In the genomic region with DNA sequence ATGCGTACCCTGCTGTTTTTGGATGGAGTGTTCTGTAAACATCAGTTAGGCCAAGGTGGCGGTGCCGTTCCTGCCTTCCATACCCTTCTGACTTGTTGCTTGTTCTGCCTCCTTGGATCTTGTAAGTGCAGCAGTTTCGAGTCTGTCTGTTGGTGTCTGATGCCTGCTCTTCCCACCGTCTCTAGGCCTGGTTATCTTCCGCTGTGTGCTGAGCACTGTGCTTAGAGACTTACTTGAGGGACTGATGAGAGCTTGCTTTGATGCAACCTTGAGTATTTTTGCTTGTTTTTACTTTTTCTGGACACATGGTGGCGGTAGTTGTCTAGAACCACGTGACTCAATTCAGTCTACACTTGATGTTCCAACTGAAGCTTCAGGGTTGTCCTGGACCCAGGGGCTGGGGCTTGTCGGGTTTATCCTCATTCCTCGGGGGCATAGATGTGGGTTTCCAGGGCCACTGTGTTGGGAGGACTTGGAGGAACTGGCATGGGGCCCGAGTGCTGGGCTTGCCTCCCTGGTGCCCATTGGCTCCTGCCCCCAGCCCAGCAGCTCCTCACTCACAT, we compare ENCODE assay signal across 9 cellular contexts. TPM values are rescaled to one million over a fixed set of nuclear protein-coding genes. Genes with fewer than 3 reads are reported as not detected.
DNase-seq lines count a peak whose midpoint lies in the region; ATAC-seq and TF ChIP-seq lines count a peak whose summit lies in the region.
"Had no signal": no experiment of that assay in that cellular context is flagged by ENCODE, and none has a peak within 500 bp of the region (broad histone marks: within the 10 kb centered on the region; RNA-seq: fewer than 3 reads in every experiment).

No MANE protein-coding gene starts in this region.

- no peak overlapping the region for H3K27ac Mint-ChIP-seq in chondrocyte (ENCODE audit: unreplicated experiment)

- H3K27me3 ChIP-seq in A673 (replicated peaks; ENCODE audit: insufficient read depth, low read depth, low read length, poor library complexity) (no peaks in the 10 kb centered on the region), Loucy (ENCODE audit: insufficient read depth, low read length, poor library complexity, severe bottlenecking) (no peaks in the 10 kb centered on the region), smooth muscle cell (ENCODE audit: low read depth) (no peaks in the 10 kb centered on the region)

- 65% methylated on average over 11 of the region's 11 CpGs for WGBS in smooth muscle cell (ENCODE audit: low lambda C conversion rate)

- CTCF ChIA-PET in A673 (lab: Charles Lee), result interaction anchor here (0.6 kb wide), 1 partner anchor 117 kb away, joined by 3 read pairs; no protein-coding TSS in a partner anchor

- TF ChIP-seq CTCF in A673 (conservative IDR thresholded peaks at IDR 0.05; ENCODE audit: low read depth, low read length) (peak; percentile 62), Loucy (conservative IDR thresholded peaks at IDR 0.05; ENCODE audit: low read length) (peak; percentile 72), chondrocyte (IDR thresholded peaks at IDR 0.05) (peak; percentile 58), smooth muscle cell (IDR thresholded peaks at IDR 0.05; ENCODE audit: borderline replicate concordance, insufficient read depth, poor library complexity, severe bottlenecking) (no peak)

- H3K9ac ChIP-seq in Loucy (ENCODE audit: low read depth, low read length, poor library complexity, severe bottlenecking), result peak overlapping the region; percentile 46
- no peak overlapping the region for H3K9ac ChIP-seq in smooth muscle cell (ENCODE audit: low read depth)

- H3K4me3 ChIP-seq in A673 (ENCODE audit: low read depth, low read length, poor library complexity, severe bottlenecking) (no peak overlapping the region), Loucy (ENCODE audit: low read length, poor library complexity, severe bottlenecking) (peak overlapping the region; percentile 13), smooth muscle cell (no peak overlapping the region)
- H3K4me3 ChIP-seq: skin epidermis had no signal

- H3K36me3 ChIP-seq in A673 (ENCODE audit: insufficient read depth, low read length, poor library complexity, severe bottlenecking) (no peaks in the 10 kb centered on the region), Loucy (ENCODE audit: insufficient read depth, low read length) (no peaks in the 10 kb centered on the region), smooth muscle cell (ENCODE audit: low read depth) (no peaks in the 10 kb centered on the region)

- H3K27me3 Mint-ChIP-seq in chondrocyte (ENCODE audit: low read depth), result no peaks in the 10 kb centered on the region

- H3K9me2 ChIP-seq in Loucy (replicated peaks; ENCODE audit: low read depth, low read length), result no peaks in the 10 kb centered on the region

- no TSS peak for BruUV-seq in A673 (replicated peaks; lab: Mats Ljungman, UMichigan)

- no peaks in the 10 kb centered on the region for H3K79me2 ChIP-seq in Loucy (ENCODE audit: insufficient read depth, low read length)
- H3K79me2 ChIP-seq in smooth muscle cell (ENCODE audit: low read depth), result no peaks in the 10 kb centered on the region

- no peaks in the 10 kb centered on the region for H3K4me1 ChIP-seq in A673 (ENCODE audit: insufficient read depth, low read length, poor library complexity, severe bottlenecking)
- H3K4me1 ChIP-seq in Loucy (ENCODE audit: insufficient read depth, low read length, poor library complexity, severe bottlenecking), result peaks cover 49% of the 10 kb centered on the region
- H3K4me1 ChIP-seq in smooth muscle cell (ENCODE audit: low read depth), result no peaks in the 10 kb centered on the region

- POLR2A ChIA-PET in A673 (lab: Charles Lee; ENCODE audit: low non-redundant PET), result no interaction called here

- no peaks in the 10 kb centered on the region for H4K20me1 ChIP-seq in Loucy (ENCODE audit: insufficient read depth, low read length, poor library complexity, severe bottlenecking)
- H4K20me1 ChIP-seq in smooth muscle cell (ENCODE audit: low read depth), result no peaks in the 10 kb centered on the region

- intact Hi-C loops in A673 (cut with micrococcal nuclease; ENCODE audit: unreplicated experiment), result no loop called here

- H3K9me3 Mint-ChIP-seq in chondrocyte (ENCODE audit: low read depth), result peaks cover 3% of the 10 kb centered on the region

- H3K4me1 Mint-ChIP-seq in chondrocyte (ENCODE audit: low read depth), result no peaks in the 10 kb centered on the region

- DNase-seq in A673 (ENCODE audit: low spot score), result peak; percentile 64
- DNase-seq in ELF-1 (ENCODE audit: low read depth, low spot score), result peak; percentile 36
- DNase-seq in chondrocyte (ENCODE audit: low spot score), result no peak
- no peak for DNase-seq in pons (ENCODE audit: low spot score)
- DNase-seq in smooth muscle cell (lab: John Stamatoyannopoulos, UW; ENCODE audit: unreplicated experiment), result no peak

- peaks cover 7% of the 10 kb centered on the region for H3K36me3 Mint-ChIP-seq in chondrocyte (ENCODE audit: low read depth)

- H3K9me3 ChIP-seq in A673 (ENCODE audit: low read depth, low read length, poor library complexity, severe bottlenecking) (no peaks in the 10 kb centered on the region), Loucy (ENCODE audit: insufficient read depth, low read depth, low read length) (no peaks in the 10 kb centered on the region), smooth muscle cell (replicated peaks; ENCODE audit: low read depth) (no peaks in the 10 kb centered on the region)

- H2AFZ ChIP-seq in Loucy (ENCODE audit: low read length) (no peak overlapping the region), smooth muscle cell (ENCODE audit: low read depth) (no peak overlapping the region)

- no peak overlapping the region for H3K27ac ChIP-seq in A673 (ENCODE audit: low read depth, low read length, poor library complexity, severe bottlenecking)
- H3K27ac ChIP-seq in smooth muscle cell (ENCODE audit: low read depth), result no peak overlapping the region

- H3F3A ChIP-seq in Loucy (ENCODE audit: low read depth), result no peaks in the 10 kb centered on the region
- no peaks in the 10 kb centered on the region for H3F3A ChIP-seq in smooth muscle cell (ENCODE audit: low read depth)

- H3K4me2 ChIP-seq in Loucy (ENCODE audit: low read depth, low read length, poor library complexity, severe bottlenecking), result peak overlapping the region; percentile 37
- no peak overlapping the region for H3K4me2 ChIP-seq in smooth muscle cell

- no peak for ATAC-seq in HG02610 (IDR thresholded peaks at IDR 0.05; ENCODE audit: unreplicated experiment)
- no peak for ATAC-seq in GM21619 (IDR thresholded peaks at IDR 0.05; ENCODE audit: unreplicated experiment)

- H3K4me3 Mint-ChIP-seq in chondrocyte (ENCODE audit: unreplicated experiment), result no peak overlapping the region

RNA-seq across cellular contexts. Expression of gene SPRN, which starts 14.4 kb away (rescaled TPM):
- total RNA-seq in A673 (2021) (0.13 TPM in 1 of 2 replicates, not detected in the other), chondrocyte (2.4 to 7.3 TPM (median 6.5 TPM) in 3 replicates), smooth muscle cell (0.09 and 0.13 TPM in 2 replicates)
- polyA plus RNA-seq in smooth muscle cell, result 0.56 and 1.00 TPM in 2 replicates

RNA-seq across cellular contexts. Expression of gene SCART1, which starts 15.0 kb away (rescaled TPM):
- total RNA-seq in A673 (2021) (1.8 and 2.2 TPM in 2 replicates), chondrocyte (2.2 to 6.6 TPM (median 2.4 TPM) in 3 replicates), smooth muscle cell (1.1 and 2.2 TPM in 2 replicates)
- polyA plus RNA-seq in smooth muscle cell, result 0.45 and 1.7 TPM in 2 replicates

RNA-seq across cellular contexts. Expression of gene MTG1, which starts 44.8 kb away (rescaled TPM):
- total RNA-seq in A673 (2021), result 79.0 and 83.3 TPM in 2 replicates
- 33.2 to 53.0 TPM (median 36.7 TPM) in 3 replicates for total RNA-seq in chondrocyte
- total RNA-seq in smooth muscle cell, result 20.6 and 31.6 TPM in 2 replicates
- polyA plus RNA-seq in smooth muscle cell, result 53.5 and 70.0 TPM in 2 replicates

RNA-seq across cellular contexts. Expression of gene PAOX, which starts 59.7 kb away (rescaled TPM):
- total RNA-seq in A673 (2021), result 0.92 and 2.1 TPM in 2 replicates
- total RNA-seq in chondrocyte, result 5.9 to 7.6 TPM (median 6.3 TPM) in 3 replicates
- total RNA-seq in smooth muscle cell, result 1.9 and 3.3 TPM in 2 replicates
- polyA plus RNA-seq in smooth muscle cell, result 7.0 and 7.1 TPM in 2 replicates

Comparison
In these comparisons a context has a peak if more than half of its experiments do, and no peak if none do; other contexts are left out.
1. DNase-seq: peak in A673 (single experiment) and ELF-1 (single experiment); none in chondrocyte (single experiment), pons (single experiment) and smooth muscle cell (single experiment).